ENCODE assay signal across 9 cellular contexts in genomic region chr11:65224939-65225283, GRCh38. TPM values are rescaled to one million over a fixed set of nuclear protein-coding genes. Genes with fewer than 3 reads are reported as not detected.
DNase-seq lines count a peak whose midpoint lies in the region; ATAC-seq and TF ChIP-seq lines count a peak whose summit lies in the region.
"Had no signal": no experiment of that assay in that cellular context is flagged by ENCODE, and none has a peak within 500 bp of the region (broad histone marks: within the 10 kb centered on the region; RNA-seq: fewer than 3 reads in every experiment).

No MANE protein-coding gene starts in this region.

- intact Hi-C loops in A673 (cut with micrococcal nuclease; ENCODE audit: unreplicated experiment) (no loop called here), IMR-90 (cut with micrococcal nuclease) (loop anchor here (2.0 kb wide), 1 partner anchor 30 kb away; no protein-coding TSS in a partner anchor)

- no peak overlapping the region for H2BK5ac ChIP-seq in IMR-90 (ENCODE audit: low read depth, low read length, poor library complexity, severe bottlenecking)

- WGBS in IMR-90 (ENCODE audit: extremely low coverage in 2 of 2, insufficient read length in 1 of 2), 2 experiments: 60% methylated on average over 1 of the region's 5 CpGs; no CpG with 5 or more reads in 1 of the 2 experiments

- no peak overlapping the region for H3K18ac ChIP-seq in IMR-90 (ENCODE audit: low read depth, low read length)

- H4K91ac ChIP-seq in IMR-90 (ENCODE audit: insufficient read depth, low read depth, low read length): 0 out of 2 replicates have a peak overlapping the region, but pooled peaks have one; percentile 56

- peak overlapping the region; percentile 68 for H3K4ac ChIP-seq in IMR-90 (ENCODE audit: low read depth, low read length)

- ATAC-seq in IMR-90 (ENCODE audit: low read depth) (peak; percentile 84), HG02852 (IDR thresholded peaks at IDR 0.05; ENCODE audit: unreplicated experiment) (no peak), GM21723 (IDR thresholded peaks at IDR 0.05; ENCODE audit: unreplicated experiment) (no peak)

- H3K79me1 ChIP-seq in IMR-90 (ENCODE audit: low read depth in 1 of 2, low read length in 2 of 2): no peaks in the 10 kb centered on the region

- POLR2A ChIA-PET in A673 (lab: Charles Lee; ENCODE audit: low non-redundant PET) (no interaction called here), IMR-90 (lab: Charles Lee; ENCODE audit: unreplicated experiment) (no interaction called here)

- no peak for TF ChIP-seq CTCF in A673 (conservative IDR thresholded peaks at IDR 0.05; ENCODE audit: low read depth, low read length)
- TF ChIP-seq CTCF in IMR-90 (conservative IDR thresholded peaks at IDR 0.05; ENCODE audit: low read depth, low read length): no peak
- no peak for TF ChIP-seq CTCF in coronary artery (IDR thresholded peaks at IDR 0.05)

- CTCF ChIA-PET in A673 (lab: Charles Lee): interaction anchor here (0.5 to 1.8 kb wide), 10 partner anchors 23 to 286 kb away, joined by 3 to 18 read pairs (median 5); partner anchors contain the start of genes CDC42EP2 and DPF2
- CTCF ChIA-PET in IMR-90 (lab: Yijun Ruan, JAX): interaction anchor here (0.6 to 1.9 kb wide), 7 partner anchors 12 to 105 kb away, joined by 3 to 8 read pairs (median 5); no protein-coding TSS in a partner anchor

- no peak overlapping the region for H3K56ac ChIP-seq in IMR-90 (ENCODE audit: extremely low read depth, insufficient read depth, low read length)

- H2BK15ac ChIP-seq in IMR-90 (ENCODE audit: low read depth, low read length): no peak overlapping the region

- H2AK5ac ChIP-seq in IMR-90 (ENCODE audit: low read depth, low read length): no peak overlapping the region

- H3K36me3 ChIP-seq in A673 (ENCODE audit: insufficient read depth, low read length, poor library complexity, severe bottlenecking) (no peaks in the 10 kb centered on the region), IMR-90 (ENCODE audit: control insufficient read depth, insufficient read depth, low read length) (peaks cover 1% of the 10 kb centered on the region; the same call in 1 of the 2 replicates)

- H4K8ac ChIP-seq in IMR-90 (ENCODE audit: low read depth in 2 of 2, low read length in 2 of 2): peak overlapping the region; percentile 45 to 76; a peak in 3 of 4 replicates

- no peak overlapping the region for H3K14ac ChIP-seq in IMR-90 (replicated peaks; ENCODE audit: low read depth, low read length)

- no peak for TF ChIP-seq POLR2A in IMR-90 (IDR thresholded peaks at IDR 0.05; ENCODE audit: low read depth, low read length)

- peaks cover 12% of the 10 kb centered on the region; the same call in 1 of the 2 replicates for H3K9me1 ChIP-seq in IMR-90 (ENCODE audit: insufficient read depth, low read length)

- H3K9ac ChIP-seq in IMR-90 (ENCODE audit: low read depth, low read length): no peak overlapping the region

- H3K27me3 ChIP-seq in A673 (replicated peaks; ENCODE audit: insufficient read depth, low read depth, low read length, poor library complexity) (no peaks in the 10 kb centered on the region), IMR-90 (ENCODE audit: control insufficient read depth, insufficient read depth, low read length) (no peaks in the 10 kb centered on the region)

- in situ Hi-C loops in IMR-90 (cut with MboI; ENCODE audit: low sequenced_read_pairs): no loop called here

- BruUV-seq in A673 (replicated peaks; lab: Mats Ljungman, UMichigan): no TSS peak
- no TSS peak for BruUV-seq in IMR-90 (replicated peaks; lab: Mats Ljungman, UMichigan)

- dilution Hi-C loops in IMR-90 (cut with HindIII; ENCODE audit: low sequenced_read_pairs, unreplicated experiment): no loop called here

- H3K27ac ChIP-seq in A673 (ENCODE audit: low read depth, low read length, poor library complexity, severe bottlenecking) (no peak overlapping the region), IMR-90 (ENCODE audit: insufficient read depth, low read length) (no peak overlapping the region), coronary artery (peak overlapping the region in 1 of 2 donors; percentile 61)

- H3K9me3 ChIP-seq in A673 (ENCODE audit: low read depth, low read length, poor library complexity, severe bottlenecking): no peaks in the 10 kb centered on the region
- H3K9me3 ChIP-seq in IMR-90 (ENCODE audit: control insufficient read depth, insufficient read depth, low read length): no peaks in the 10 kb centered on the region

- no peaks in the 10 kb centered on the region for H4K20me1 ChIP-seq in IMR-90 (ENCODE audit: insufficient read depth, low read length)

- peak overlapping the region; percentile 95 for H2AFZ ChIP-seq in IMR-90 (replicated peaks; ENCODE audit: low read length, poor library complexity)

- H3K4me2 ChIP-seq in IMR-90 (ENCODE audit: low read depth, low read length): peak overlapping the region; percentile 63; the same call in 1 of the 2 replicates

- H3K23ac ChIP-seq in IMR-90 (ENCODE audit: low read depth, low read length): no peak overlapping the region

- H3K4me3 ChIP-seq in A673 (ENCODE audit: low read depth, low read length, poor library complexity, severe bottlenecking) (no peak overlapping the region), IMR-90 (ENCODE audit: insufficient read depth, low read depth, low read length) (no peak overlapping the region), coronary artery (peak overlapping the region; percentile 72)

- no peak overlapping the region for H2BK20ac ChIP-seq in IMR-90 (ENCODE audit: low read depth, low read length)

- H2BK120ac ChIP-seq in IMR-90 (ENCODE audit: low read depth, low read length): no peak overlapping the region

- H4K5ac ChIP-seq in IMR-90 (ENCODE audit: low read depth, low read length): peak overlapping the region; percentile 54; the same call in 1 of the 2 replicates

- peaks cover 12% of the 10 kb centered on the region for H3K4me1 ChIP-seq in A673 (ENCODE audit: insufficient read depth, low read length, poor library complexity, severe bottlenecking)
- H3K4me1 ChIP-seq in IMR-90 (ENCODE audit: control insufficient read depth, insufficient read depth, low read length): peaks cover 10% of the 10 kb centered on the region

- DNase-seq in A673 (ENCODE audit: low spot score) (peak; percentile 35), IMR-90 (peak; percentile 79), coronary artery (ENCODE audit: low spot score) (no peak), mucosa of gallbladder (ENCODE audit: low spot score) (peak; percentile 39), NCI-H524 (lab: John Stamatoyannopoulos, UW) (no peak), amygdala (lab: John Stamatoyannopoulos, UW) (no peak)
- DNase-seq: NCI-H187 had no signal

- no peak overlapping the region for H2AK9ac ChIP-seq in IMR-90 (replicated peaks; ENCODE audit: low read depth, low read length, poor library complexity)

- no peak for TF ChIP-seq RAD21 in IMR-90 (IDR thresholded peaks at IDR 0.05; ENCODE audit: low read length)

TF ChIP-seq in IMR-90, 13 proteins besides CTCF, POLR2A, EP300 and RAD21:
- TF ChIP-seq CEBPB (IDR thresholded peaks at IDR 0.05; ENCODE audit: low read depth, low read length) (no peak), NFE2L2 (IDR thresholded peaks at IDR 0.05; ENCODE audit: low read depth, low read length) (no peak), FOS (IDR thresholded peaks at IDR 0.05; ENCODE audit: low read depth, low read length) (peak; percentile 44; the same call in 1 of the 2 replicates)

RNA-seq across cellular contexts. Expression of gene POLA2, which starts 36.9 kb away (rescaled TPM):
- total RNA-seq in A673 (2021): 92.4 TPM in 2 replicates
- total RNA-seq in IMR-90 (2012; rRNA removed): 12.2 and 14.2 TPM in 2 replicates
- 17.3 and 19.9 TPM in 2 replicates for polyA plus RNA-seq in IMR-90 (2012; rRNA removed)
- 7.9 and 20.1 TPM in 2 replicates for polyA plus RNA-seq in IMR-90 (2012; cell fraction: cytosol; rRNA removed)
- polyA plus RNA-seq in IMR-90 (2012; cell fraction: nucleus; rRNA removed; ENCODE audit: low replicate concordance): 12.7 and 14.4 TPM in 2 replicates
- total RNA-seq in mucosa of gallbladder: 8.7 TPM

RNA-seq across cellular contexts. Expression of gene CAPN1, which starts 43.2 kb away (rescaled TPM):
- total RNA-seq in A673 (2021) (79.9 and 91.9 TPM in 2 replicates), IMR-90 (2012; rRNA removed) (62.8 and 110 TPM in 2 replicates), mucosa of gallbladder (287 TPM)
- polyA plus RNA-seq in IMR-90 (2012; rRNA removed): 182 and 263 TPM in 2 replicates
- polyA plus RNA-seq in IMR-90 (2012; cell fraction: cytosol; rRNA removed): 108 and 165 TPM in 2 replicates
- polyA plus RNA-seq in IMR-90 (2012; cell fraction: nucleus; rRNA removed; ENCODE audit: low replicate concordance): 150 and 381 TPM in 2 replicates

RNA-seq across cellular contexts. Expression of gene SPDYC, which starts 54.9 kb away (rescaled TPM):
- not detected in 2 replicates for total RNA-seq in A673 (2021)
- not detected in 2 replicates for total RNA-seq in IMR-90 (2012; rRNA removed)
- polyA plus RNA-seq in IMR-90 (2012; rRNA removed): not detected in 2 replicates
- polyA plus RNA-seq in IMR-90 (2012; cell fraction: cytosol; rRNA removed): not detected in 2 replicates
- polyA plus RNA-seq in IMR-90 (2012; cell fraction: nucleus; rRNA removed; ENCODE audit: low replicate concordance): not detected in 2 replicates
- not detected for total RNA-seq in mucosa of gallbladder

Comparison
In these comparisons a context has a peak if more than half of its experiments do, and no peak if none do; other contexts are left out.
1. DNase-seq: peak in A673 (single experiment), IMR-90 (single experiment) and mucosa of gallbladder (single experiment); none in coronary artery (single experiment), NCI-H524 (0 of 2) and amygdala (0 of 56).